8 cellular contexts compared by ENCODE assay signal in the genomic region with DNA sequence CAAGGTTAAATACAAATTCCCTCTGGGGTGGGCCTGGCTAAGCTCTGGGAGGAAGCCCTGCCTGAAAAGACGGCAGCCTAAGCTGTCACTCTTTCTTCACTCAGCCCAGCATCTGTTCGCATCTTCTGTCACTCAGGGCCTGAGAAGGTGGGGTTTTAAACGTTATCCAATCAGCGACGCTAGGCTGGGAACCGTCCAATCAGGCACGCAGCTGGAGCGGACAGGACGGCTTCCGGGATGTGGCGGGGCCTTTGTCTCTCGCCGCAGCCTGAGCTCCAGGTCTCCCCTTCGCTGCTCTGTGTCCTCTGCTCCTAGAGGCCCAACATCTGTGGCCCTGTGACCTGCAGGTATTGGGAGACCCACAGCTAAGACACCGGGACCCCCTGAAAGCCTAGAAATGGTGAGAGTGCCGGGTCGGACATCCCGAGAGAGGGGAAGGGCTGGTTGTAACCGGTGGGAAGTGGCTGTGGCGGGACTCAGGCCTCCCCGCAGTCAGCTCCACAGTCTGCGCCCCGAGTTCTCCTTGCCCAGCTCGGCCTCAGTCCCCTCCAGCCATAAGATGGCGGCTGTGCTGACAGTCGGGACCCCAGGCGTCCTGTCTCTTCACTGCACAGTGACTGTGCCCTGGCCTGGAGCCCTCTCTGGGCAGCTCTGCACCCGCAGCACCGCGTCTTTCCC. TPM values are rescaled to one million over a fixed set of nuclear protein-coding genes. Genes with fewer than 3 reads are reported as not detected.
A peak's percentile ranks its signal among the peaks of the same experiment; 100 is the strongest.
DNase-seq lines count a peak whose midpoint lies in the region; ATAC-seq, FAIRE-seq and TF ChIP-seq lines count a peak whose summit lies in the region.

A gene (plus strand): TSS at position 254 of the 678 bp plus-strand sequence. CDS start 144 bp downstream, at position 398.

- POLR2A ChIA-PET in HepG2 (lab: Yijun Ruan, JAX), result interaction anchor here (0.9 to 1.8 kb wide), 7 partner anchors 10 to 625 kb away, joined by 3 to 10 read pairs (median 4); a partner anchor contains a TSS

- peak within 1 kb of the TSS; percentile 91 to 97 (median 96) for H3K4me3 Mint-ChIP-seq in CD4-positive, CD25-positive, alpha-beta regulatory T cell

- FAIRE-seq in HepG2 (lab: Jason Lieb, UNC), result peak; percentile 95

- peak; percentile 79 to 97 (median 91) for DNase-seq in CD4-positive, CD25-positive, alpha-beta regulatory T cell
- DNase-seq in NCI-H82 treated with DMSO at 0.1 percent for 48 hours (lab: John Stamatoyannopoulos, UW; ENCODE audit: unreplicated experiment) (peak; percentile 92), dermis blood vessel endothelial cell (peak; percentile 97), HepG2 (ENCODE audit: low spot score) (peak; percentile 95)
- DNase-seq in activated CD4-positive, alpha-beta T cell treated with anti-CD3 and anti-CD28 coated beads, Interleukin-2, amount 50 U/mL, for 48 hours, result peak; percentile 83 to 89
- peak; percentile 74 to 77 for DNase-seq in stimulated activated CD4-positive, alpha-beta T cell treated with anti-CD3 and anti-CD28 coated beads, Interleukin-2, amount 100 ng/mL, for 48 hours

- TF ChIP-seq CTCF in HepG2 (CRISPR knock-in tag; IDR thresholded peaks at IDR 0.05), result 0 out of 2 replicates have a peak, but pooled peaks have one; percentile 5

- peak; percentile 99 to 100 for ATAC-seq in CD4-positive, CD25-positive, alpha-beta regulatory T cell (ENCODE audit: low read depth in 2 of 2)
- ATAC-seq in GM19438 (IDR thresholded peaks at IDR 0.05; ENCODE audit: low read depth, unreplicated experiment), result peak; percentile 99
- peak; percentile 72 for ATAC-seq in HG03575 (IDR thresholded peaks at IDR 0.05; ENCODE audit: extremely low read depth, insufficient number of reproducible peaks, low FRiP score, unreplicated experiment)
- peak; percentile 98 for ATAC-seq in HepG2

- CTCF ChIA-PET in HepG2 (lab: Yijun Ruan, JAX; ENCODE audit: low intra/inter-chr PET ratio, low total read pairs), result no interaction called here

- no peaks in the 10 kb centered on the region for H3K27me3 ChIP-seq in CD4-positive, CD25-positive, alpha-beta regulatory T cell (ENCODE audit: control insufficient read depth, insufficient read depth, low read length)
- no peaks in the 10 kb centered on the region for H3K27me3 ChIP-seq in HepG2 (ENCODE audit: control insufficient read depth in 1 of 2, insufficient read depth in 2 of 2, low read length in 2 of 2)

- H3K9ac ChIP-seq in HepG2 (ENCODE audit: insufficient read depth, low read depth, low read length), result peak within 1 kb of the TSS; percentile 87

- peak within 1 kb of the TSS; percentile 75 for H3K4me2 ChIP-seq in HepG2 (ENCODE audit: low read depth, low read length)

- no peaks in the 10 kb centered on the region for H3K27me3 Mint-ChIP-seq in CD4-positive, CD25-positive, alpha-beta regulatory T cell

- no peaks in the 10 kb centered on the region for H4K20me1 ChIP-seq in HepG2 (ENCODE audit: insufficient read depth, low read length)

- peak within 1 kb of the TSS; percentile 70 for H3K27ac ChIP-seq in CD4-positive, CD25-positive, alpha-beta regulatory T cell (ENCODE audit: insufficient read depth, low read length, poor library complexity, severe bottlenecking)
- H3K27ac ChIP-seq in HepG2 (ENCODE audit: extremely low read length, insufficient read depth, low read length), result peak within 1 kb of the TSS; percentile 80

- H2AFZ ChIP-seq in HepG2 (ENCODE audit: low read length), result peak within 1 kb of the TSS; percentile 54

- peak within 1 kb of the TSS; percentile 87 to 98 (median 97) for H3K27ac Mint-ChIP-seq in CD4-positive, CD25-positive, alpha-beta regulatory T cell

- TSS peak; percentile 66 for BruUV-seq in HepG2 (replicated peaks; lab: Mats Ljungman, UMichigan)

- TF ChIP-seq EP300 in HepG2 (IDR thresholded peaks at IDR 0.05; ENCODE audit: low read depth in 2 of 2, low read length in 2 of 2) (no peak), HepG2 (CRISPR knock-in tag; IDR thresholded peaks at IDR 0.05; ENCODE audit: borderline replicate concordance) (no peak)

- peaks cover 0 to 9% of the 10 kb centered on the region in 2 experiments for H3K9me3 ChIP-seq in CD4-positive, CD25-positive, alpha-beta regulatory T cell (ENCODE audit: control insufficient read depth in 2 of 2, low read length in 2 of 2)
- H3K9me3 ChIP-seq in HepG2 (ENCODE audit: low read length), result no peaks in the 10 kb centered on the region

- H3K4me1 Mint-ChIP-seq in CD4-positive, CD25-positive, alpha-beta regulatory T cell, result peaks cover 18 to 53% (median 33%) of the 10 kb centered on the region in 4 donors

- no peak for TF ChIP-seq RAD21 in HepG2 (CRISPR knock-in tag; IDR thresholded peaks at IDR 0.05)

- peaks cover 39% of the 10 kb centered on the region for H3K36me3 Mint-ChIP-seq in CD4-positive, CD25-positive, alpha-beta regulatory T cell

- 0% methylated on average over 6 of the region's 30 CpGs for WGBS in HepG2 (ENCODE audit: low lambda C conversion rate)

- H3K4me1 ChIP-seq in CD4-positive, CD25-positive, alpha-beta regulatory T cell (ENCODE audit: control insufficient read depth, insufficient read depth, low read length, poor library complexity, severe bottlenecking), result peaks cover 16% of the 10 kb centered on the region
- peaks cover 35% of the 10 kb centered on the region for H3K4me1 ChIP-seq in HepG2 (ENCODE audit: insufficient read depth, low read length)

- H3K9me3 Mint-ChIP-seq in CD4-positive, CD25-positive, alpha-beta regulatory T cell, result peaks cover 0 to 5% (median 2%) of the 10 kb centered on the region in 7 donors

- H3K36me3 ChIP-seq in CD4-positive, CD25-positive, alpha-beta regulatory T cell (ENCODE audit: control insufficient read depth, insufficient read depth, low read length), result peaks cover 32% of the 10 kb centered on the region
- peaks cover 1 to 8% of the 10 kb centered on the region in 2 experiments; a peak in 3 of 5 replicates for H3K36me3 ChIP-seq in HepG2 (replicated peaks in 1 of 2; ENCODE audit: control insufficient read depth in 1 of 2, insufficient read depth in 2 of 2, low read length in 2 of 2)

- peaks cover 12% of the 10 kb centered on the region for H3K79me2 ChIP-seq in HepG2 (ENCODE audit: insufficient read depth, low read length)

- intact Hi-C loops in HepG2 (cut with micrococcal nuclease; ENCODE audit: unreplicated experiment), result loop anchor here (1.0 kb wide), 1 partner anchor 122 kb away; a partner anchor contains a TSS

- H3K4me3 ChIP-seq in CD4-positive, CD25-positive, alpha-beta regulatory T cell (ENCODE audit: low read depth, low read length), result peak within 1 kb of the TSS; percentile 75
- peak within 1 kb of the TSS; percentile 82 to 97 (median 95) for H3K4me3 ChIP-seq in HepG2 (replicated peaks in 1 of 3; ENCODE audit: insufficient read depth in 1 of 3, low read depth in 2 of 3, low read length in 3 of 3)

- peak; percentile 83 to 92 for TF ChIP-seq POLR2A in HepG2 (IDR thresholded peaks at IDR 0.05; ENCODE audit: insufficient read depth in 1 of 2, low read depth in 2 of 2, low read length in 2 of 2)

- in situ Hi-C loops in HepG2 (cut with HindIII; ENCODE audit: extremely low pct_ligation_motif_present, low pct_unique_long_range_greater_than_20kb), result no loop called here

TF ChIP-seq in HepG2, 621 proteins besides CTCF, POLR2A, EP300 and RAD21 (continues in another document):
- TF ChIP-seq NFYB (CRISPR knock-in tag; IDR thresholded peaks at IDR 0.05) (peak; percentile 97), GTF3A (CRISPR knock-in tag; conservative IDR thresholded peaks at IDR 0.05) (0 out of 2 replicates have a peak, but pooled peaks have one; percentile 56), HOXD1 (CRISPR knock-in tag; IDR thresholded peaks at IDR 0.05) (peak; percentile 21; the same call in 1 of the 2 replicates), KAT7 (CRISPR knock-in tag; IDR thresholded peaks at IDR 0.05; ENCODE audit: borderline replicate concordance) (peak; percentile 80), ZNF788 (CRISPR knock-in tag; IDR thresholded peaks at IDR 0.05; ENCODE audit: borderline replicate concordance) (peak; percentile 75; the same call in 1 of the 2 replicates), TSC22D2 (CRISPR knock-in tag; IDR thresholded peaks at IDR 0.05; ENCODE audit: borderline replicate concordance) (no peak), PHF8 (CRISPR knock-in tag; IDR thresholded peaks at IDR 0.05) (peak; percentile 87)

RNA-seq across cellular contexts. Expression of the gene that starts here (rescaled TPM):
- 23.9 TPM for total RNA-seq in CD4-positive, CD25-positive, alpha-beta regulatory T cell
- polyA plus RNA-seq in CD4-positive, CD25-positive, alpha-beta regulatory T cell, result 10 to 100 TPM in 1 of 4 donors, 1 to 10 TPM in 3; 6.9 to 10.8 (median 7.9) TPM
- total RNA-seq in dermis blood vessel endothelial cell (6.5 and 6.6 TPM in 2 replicates), HepG2 (2016; rRNA removed; fragmentation: Illumina TruSeq; extraction: Trizol) (11.8 and 14.6 TPM in 2 replicates)
- total RNA-seq in HepG2 (2016; cell fraction: cytosol; rRNA removed; fragmentation: Illumina TruSeq; extraction: Trizol; ENCODE audit: low read depth), result 2.2 and 2.4 TPM in 2 replicates
- total RNA-seq in HepG2 (2016; cell fraction: insoluble cytoplasmic fraction; rRNA removed; fragmentation: Illumina TruSeq; extraction: Trizol), result 15.1 and 15.2 TPM in 2 replicates
- 4.6 and 6.6 TPM in 2 replicates for total RNA-seq in HepG2 (2016; cell fraction: membrane; rRNA removed; fragmentation: Illumina TruSeq; extraction: Trizol)
- 16.6 and 19.2 TPM in 2 replicates for total RNA-seq in HepG2 (2016; cell fraction: nucleus; rRNA removed; fragmentation: Illumina TruSeq; extraction: Trizol)
- polyA plus RNA-seq in HepG2 (2011; rRNA removed), result 4.4 TPM in 2 replicates
- 1.7 and 2.3 TPM in 2 replicates for polyA plus RNA-seq in HepG2 (2011; cell fraction: cytosol; rRNA removed)
- polyA plus RNA-seq in HepG2 (2011; cell fraction: nucleus; rRNA removed), result 4.7 and 5.1 TPM in 2 replicates
- 4.5 and 6.0 TPM in 2 replicates for polyA plus RNA-seq in HepG2 (2012)
- polyA plus RNA-seq in HepG2 (2016; cell fraction: cytosol; fragmentation: Illumina TruSeq; extraction: Trizol; ENCODE audit: low read depth), result 1.8 and 2.2 TPM in 2 replicates
- polyA plus RNA-seq in HepG2 (2016; cell fraction: insoluble cytoplasmic fraction; fragmentation: Illumina TruSeq; extraction: Trizol; ENCODE audit: low read depth), result 9.4 and 12.1 TPM in 2 replicates
- polyA plus RNA-seq in HepG2 (2016; cell fraction: membrane; fragmentation: Illumina TruSeq; extraction: Trizol; ENCODE audit: low read depth), result 2.0 and 2.9 TPM in 2 replicates
- 27.5 and 29.1 TPM in 2 replicates for polyA plus RNA-seq in HepG2 (2016; cell fraction: nucleus; fragmentation: Illumina TruSeq; extraction: Trizol; ENCODE audit: insufficient read depth, low read depth)
- 24.7 and 36.7 TPM in 2 replicates for polyA minus RNA-seq in HepG2 (2011; rRNA and poly(A)+ RNA removed; ENCODE audit: low replicate concordance)
- polyA minus RNA-seq in HepG2 (2011; cell fraction: cytosol; rRNA and poly(A)+ RNA removed), result 5.7 and 7.5 TPM in 2 replicates
- polyA minus RNA-seq in HepG2 (2011; cell fraction: nucleus; rRNA and poly(A)+ RNA removed), result 50.9 and 56.7 TPM in 2 replicates

Comparison
In these comparisons a context has a peak if more than half of its experiments do, and no peak if none do; other contexts are left out.
1. Peak in every context shown above with its lines: DNase-seq, ATAC-seq, H3K4me3 ChIP-seq and H3K27ac ChIP-seq.